In genomic region chr18:22167471-22168151, GRCh38 we compare ENCODE assay signal across 10 cellular contexts. TPM values are rescaled to one million over a fixed set of nuclear protein-coding genes. Genes with fewer than 3 reads are reported as not detected.
A peak's percentile ranks its signal among the peaks of the same experiment; 100 is the strongest.
DNase-seq lines count a peak whose midpoint lies in the region; ATAC-seq and TF ChIP-seq lines count a peak whose summit lies in the region.
"Had no signal": no experiment of that assay in that cellular context is flagged by ENCODE, and none has a peak within 500 bp of the region (broad histone marks: within the 10 kb centered on the region; RNA-seq: fewer than 3 reads in every experiment).

No MANE protein-coding gene starts in this region.

- no peak overlapping the region for H3K27ac ChIP-seq in PC-3 (ENCODE audit: low read length)
- no peak overlapping the region for H3K27ac ChIP-seq in neuronal stem cell (replicated peaks; ENCODE audit: low read length)
- no peak overlapping the region for H3K27ac ChIP-seq in WERI-Rb-1

- no peak overlapping the region for H2BK5ac ChIP-seq in neuronal stem cell (ENCODE audit: low read length)

- intact Hi-C loops in PC-3 (cut with micrococcal nuclease) (loop anchor here (2.0 to 5.0 kb wide), 5 partner anchors 135 to 255 kb away; no protein-coding TSS in a partner anchor), left cardiac atrium (cut with DNase I) (loop anchor here in 1 of 2 donors (2.0 kb wide), 2 partner anchors 171 to 395 kb away; no protein-coding TSS in a partner anchor)

- DNase-seq in Daoy (ENCODE audit: low read depth) (peak; percentile 55), PC-3 (no peak), left cardiac atrium (peak; percentile 32), neuronal stem cell (ENCODE audit: low spot score) (peak; percentile 57), WERI-Rb-1 (no peak), NOMO-1 (lab: John Stamatoyannopoulos, UW; ENCODE audit: unreplicated experiment in 2 of 2) (no peak)

- no peaks in the 10 kb centered on the region for H3K9me3 ChIP-seq in PC-3 (ENCODE audit: low read length)
- peaks cover 0 to 4% of the 10 kb centered on the region in 2 donors for H3K9me3 ChIP-seq in neuronal stem cell (replicated peaks in 1 of 2; ENCODE audit: control insufficient read depth in 2 of 2, insufficient read depth in 1 of 2, low read depth in 1 of 2, low read length in 2 of 2)
- H3K9me3 ChIP-seq in WERI-Rb-1 (ENCODE audit: severe bottlenecking) = peaks cover 24% of the 10 kb centered on the region
- H3K9me3 ChIP-seq: HAP-1 had no signal

- H3K79me1 ChIP-seq in neuronal stem cell (ENCODE audit: low read depth, low read length) = peaks cover 1% of the 10 kb centered on the region

- H3K9ac ChIP-seq in PC-3 (ENCODE audit: low read length) (no peak overlapping the region), neuronal stem cell (ENCODE audit: low read depth, low read length, poor library complexity) (no peak overlapping the region)

- peak overlapping the region; percentile 100 for H3K4me3 ChIP-seq in PC-3 (ENCODE audit: low read length)
- H3K4me3 ChIP-seq in neuronal stem cell (ENCODE audit: low read length in 2 of 2) = no peak overlapping the region
- H3K4me3 ChIP-seq in WERI-Rb-1 (ENCODE audit: low read depth, low read length) = no peak overlapping the region

- no peaks in the 10 kb centered on the region for H3F3A ChIP-seq in PC-3 (ENCODE audit: low read length, unreplicated experiment)

- ATAC-seq in PC-3 (no peak), left cardiac atrium (no peak), HG02884 (IDR thresholded peaks at IDR 0.05; ENCODE audit: unreplicated experiment) (no peak), GM18519 (IDR thresholded peaks at IDR 0.05; ENCODE audit: low FRiP score, unreplicated experiment) (no peak)
- ATAC-seq: T-cell had no signal

- BruUV-seq in PC-3 (replicated peaks; lab: Mats Ljungman, UMichigan) = TSS peak; percentile 24

- CTCF ChIA-PET in PC-3 (lab: Charles Lee) = interaction anchor here (0.5 kb wide), 1 partner anchor 202 kb away, joined by 3 read pairs; no protein-coding TSS in a partner anchor

- H3K9me2 ChIP-seq in PC-3 (replicated peaks; ENCODE audit: low read length) = no peaks in the 10 kb centered on the region

- H2BK12ac ChIP-seq in neuronal stem cell (ENCODE audit: low read length) = no peak overlapping the region

- H3K4me1 ChIP-seq in PC-3 (ENCODE audit: insufficient read depth, low read length) (peaks cover 4% of the 10 kb centered on the region; the same call in 1 of the 2 replicates), neuronal stem cell (ENCODE audit: control insufficient read depth in 2 of 2, insufficient read depth in 1 of 2, low read depth in 1 of 2, low read length in 2 of 2) (peaks cover 0 to 14% of the 10 kb centered on the region in 2 donors)
- H3K4me1 ChIP-seq: HAP-1 had no signal

- no peak overlapping the region for H3K4ac ChIP-seq in neuronal stem cell (ENCODE audit: low read length)

- H3K14ac ChIP-seq in neuronal stem cell (ENCODE audit: low read length) = no peak overlapping the region

- H2BK120ac ChIP-seq in neuronal stem cell (ENCODE audit: low read depth, low read length) = no peak overlapping the region

- peaks cover 6% of the 10 kb centered on the region; the same call in 1 of the 2 replicates for H4K20me1 ChIP-seq in PC-3 (ENCODE audit: low read length)

- TF ChIP-seq CTCF in PC-3 (conservative IDR thresholded peaks at IDR 0.05; ENCODE audit: low read depth, low read length) (no peak), WERI-Rb-1 (IDR thresholded peaks at IDR 0.05; ENCODE audit: low read depth, low read length) (no peak)

- H3K36me3 ChIP-seq in PC-3 (ENCODE audit: low read depth, low read length) (no peaks in the 10 kb centered on the region), neuronal stem cell (replicated peaks in 1 of 2; ENCODE audit: control insufficient read depth in 2 of 2, insufficient read depth in 2 of 2, low read length in 2 of 2) (no peaks in the 10 kb centered on the region), WERI-Rb-1 (no peaks in the 10 kb centered on the region)
- H3K36me3 ChIP-seq: HAP-1 had no signal

- no peak overlapping the region for H4K8ac ChIP-seq in neuronal stem cell (ENCODE audit: low read depth, low read length)

- H3K4me2 ChIP-seq in PC-3 (ENCODE audit: low read length) = peak overlapping the region; percentile 100
- H3K4me2 ChIP-seq in neuronal stem cell (ENCODE audit: insufficient read depth, low read length, poor library complexity, severe bottlenecking) = no peak overlapping the region

- H3K23ac ChIP-seq in neuronal stem cell (ENCODE audit: low read depth, low read length, poor library complexity) = no peak overlapping the region

- H2BK15ac ChIP-seq in neuronal stem cell (ENCODE audit: low read length) = no peak overlapping the region

- H4K91ac ChIP-seq in neuronal stem cell (ENCODE audit: low read depth, low read length, poor library complexity) = no peak overlapping the region

- H2AK5ac ChIP-seq in neuronal stem cell (ENCODE audit: low read depth, low read length) = peak overlapping the region; percentile 36

- H2AFZ ChIP-seq in PC-3 (ENCODE audit: low read length) (peak overlapping the region; percentile 85), neuronal stem cell (ENCODE audit: low read length) (no peak overlapping the region)

- H3K27me3 ChIP-seq in PC-3 (ENCODE audit: low read length) (peaks cover 6% of the 10 kb centered on the region), neuronal stem cell (ENCODE audit: control insufficient read depth in 3 of 3, insufficient read depth in 3 of 3, low read depth in 1 of 3, low read length in 3 of 3) (peaks cover 45 to 100% (median 98%) of the 10 kb centered on the region in 3 experiments), WERI-Rb-1 (ENCODE audit: insufficient read depth, low read depth, severe bottlenecking) (peaks cover 92% of the 10 kb centered on the region)

- no CpG with 5 or more reads among the region's 31 CpGs for WGBS in neuronal stem cell (ENCODE audit: extremely low coverage in 2 of 2, insufficient read length in 2 of 2, insufficient replicate concordance in 1 of 2), 2 donors

- POLR2A ChIA-PET in PC-3 (lab: Charles Lee; ENCODE audit: unreplicated experiment) = no interaction called here

- no peak overlapping the region for H3K18ac ChIP-seq in neuronal stem cell (ENCODE audit: low read length)

- H3K79me2 ChIP-seq in PC-3 (ENCODE audit: low read length) = peaks cover 26% of the 10 kb centered on the region

RNA-seq across cellular contexts. Expression of gene GATA6, which starts 1.8 kb away (rescaled TPM):
- 18.2 and 19.0 TPM in 2 replicates for total RNA-seq in Daoy (2014; rRNA removed; shearing (Covaris generic))
- total RNA-seq in PC-3 (2014; rRNA removed) = 19.4 and 24.1 TPM in 2 replicates
- 10 to 100 TPM; 43.9 to 59.6 TPM for total RNA-seq in left cardiac atrium
- 0.04 TPM for polyA plus RNA-seq in neuronal stem cell (2013, experiment 1 of 2)
- polyA plus RNA-seq in neuronal stem cell (2013, experiment 2 of 2) = 0.03 TPM

Comparison
In these comparisons a context has a peak if more than half of its experiments do, and no peak if none do; other contexts are left out.
1. DNase-seq: peak in Daoy (single experiment), left cardiac atrium (single experiment) and neuronal stem cell (single experiment); none in PC-3 (single experiment), WERI-Rb-1 (single experiment) and NOMO-1 (0 of 2).